ENCODE assay signal across 8 cellular contexts in genomic region chr16:30741461-30741914, GRCh38. TPM values are rescaled to one million over a fixed set of nuclear protein-coding genes. Genes with fewer than 3 reads are reported as not detected.
DNase-seq lines count a peak whose midpoint lies in the region; ATAC-seq and TF ChIP-seq lines count a peak whose summit lies in the region.

No MANE protein-coding gene starts in this region.

- H3K27me3 ChIP-seq in cardiac muscle cell, result no peaks in the 10 kb centered on the region
- no peaks in the 10 kb centered on the region for H3K27me3 ChIP-seq in left lung
- H3K27me3 ChIP-seq in vagina, result no peaks in the 10 kb centered on the region
- no peaks in the 10 kb centered on the region for H3K27me3 ChIP-seq in effector memory CD4-positive, alpha-beta T cell (replicated peaks; ENCODE audit: control insufficient read depth, insufficient read depth, low read length, poor library complexity, severe bottlenecking)

- no peaks in the 10 kb centered on the region for H3K27me3 Mint-ChIP-seq in brain

- peak overlapping the region; percentile 94 for H3K27ac ChIP-seq in cardiac muscle cell
- H3K27ac ChIP-seq in left lung, result peak overlapping the region; percentile 74 to 78
- peak overlapping the region; percentile 74 for H3K27ac ChIP-seq in vagina
- H3K27ac ChIP-seq in substantia nigra (ENCODE audit: low read depth, low read length, poor library complexity, severe bottlenecking), result no peak overlapping the region
- no peak overlapping the region for H3K27ac ChIP-seq in effector memory CD4-positive, alpha-beta T cell (ENCODE audit: insufficient read depth, low read length, poor library complexity, severe bottlenecking)

- intact Hi-C loops in Right ventricle myocardium superior (cut with DNase I), result no loop called here
- intact Hi-C loops in left lung (cut with DNase I), result no loop called here
- intact Hi-C loops in vagina (cut with DNase I), result no loop called here

- no peak for ATAC-seq in Right ventricle myocardium superior (ENCODE audit: poor library complexity)
- ATAC-seq in left lung, result peak; percentile 89

- DNase-seq in cardiac muscle cell (ENCODE audit: low read depth in 1 of 2, low spot score in 1 of 2), result peak; percentile 64 to 75
- no peak for DNase-seq in Right ventricle myocardium superior
- peak in 1 of 2 donors; percentile 84 for DNase-seq in left lung
- DNase-seq in vagina (ENCODE audit: extremely low spot score in 2 of 2), result no peak
- DNase-seq in substantia nigra (lab: John Stamatoyannopoulos, UW), result no peak
- DNase-seq in effector memory CD4-positive, alpha-beta T cell, result no peak
- DNase-seq in stimulated activated CD8-positive, alpha-beta memory T cell treated with anti-CD3 and anti-CD28 coated beads, Interleukin-4, amount 100 ng/mL, for 48 hours, result no peak

- peak overlapping the region in 1 of 5 experiments; percentile 51 for H3K4me3 Mint-ChIP-seq in brain

- H3K36me3 ChIP-seq in cardiac muscle cell, result peaks cover 35% of the 10 kb centered on the region
- peaks cover 7 to 83% of the 10 kb centered on the region in 2 donors for H3K36me3 ChIP-seq in left lung
- peaks cover 0 to 48% of the 10 kb centered on the region in 2 donors for H3K36me3 ChIP-seq in vagina
- peaks cover 47% of the 10 kb centered on the region for H3K36me3 ChIP-seq in effector memory CD4-positive, alpha-beta T cell (ENCODE audit: control insufficient read depth, insufficient read depth, low read length)

- H3K4me3 ChIP-seq in cardiac muscle cell, result no peak overlapping the region
- peak overlapping the region in 1 of 2 donors; percentile 43 for H3K4me3 ChIP-seq in left lung
- H3K4me3 ChIP-seq in vagina, result peak overlapping the region in 1 of 2 donors; percentile 24
- no peak overlapping the region for H3K4me3 ChIP-seq in effector memory CD4-positive, alpha-beta T cell (ENCODE audit: insufficient read depth, low read depth, low read length, poor library complexity, severe bottlenecking)

- peaks cover 40% of the 10 kb centered on the region for H3K36me3 Mint-ChIP-seq in brain

- H3K4me1 ChIP-seq in cardiac muscle cell (ENCODE audit: low read depth), result no peaks in the 10 kb centered on the region
- H3K4me1 ChIP-seq in left lung, result peaks cover 7 to 23% of the 10 kb centered on the region in 2 donors
- H3K4me1 ChIP-seq in vagina, result peaks cover 22% of the 10 kb centered on the region
- no peaks in the 10 kb centered on the region for H3K4me1 ChIP-seq in effector memory CD4-positive, alpha-beta T cell (ENCODE audit: control insufficient read depth, insufficient read depth, low read length, poor library complexity, severe bottlenecking)

- no peaks in the 10 kb centered on the region for H3K4me1 Mint-ChIP-seq in brain

- H3K9me3 Mint-ChIP-seq in brain, result no peaks in the 10 kb centered on the region

- H3K9me3 ChIP-seq in cardiac muscle cell (ENCODE audit: low read depth) (no peaks in the 10 kb centered on the region), left lung (no peaks in the 10 kb centered on the region), vagina (no peaks in the 10 kb centered on the region)
- no peaks in the 10 kb centered on the region for H3K9me3 ChIP-seq in effector memory CD4-positive, alpha-beta T cell (ENCODE audit: control insufficient read depth, low read length)

- TF ChIP-seq POLR2A in vagina (IDR thresholded peaks at IDR 0.05), result no peak

- H3K27ac Mint-ChIP-seq in brain, result peak overlapping the region; percentile 10 to 85 (median 50)

- TF ChIP-seq CTCF in cardiac muscle cell (IDR thresholded peaks at IDR 0.05; ENCODE audit: low read depth, low read length) (no peak), brain (conservative IDR thresholded peaks at IDR 0.05) (no peak), left lung (IDR thresholded peaks at IDR 0.05) (no peak), vagina (IDR thresholded peaks at IDR 0.05) (no peak)

RNA-seq across cellular contexts. Expression of gene PHKG2, which starts 6.7 kb away (rescaled TPM):
- total RNA-seq in cardiac muscle cell (29.7 and 35.1 TPM in 2 replicates), Right ventricle myocardium superior (13.4 TPM), left lung (10 to 100 TPM; 28.8 to 31.2 TPM), vagina (32.9 TPM)
- polyA plus RNA-seq in cardiac muscle cell (52.1 and 57.0 TPM in 2 replicates), brain (ENCODE audit: insufficient read depth, low read depth, low replicate concordance) (39.0 TPM)

RNA-seq across cellular contexts. Expression of gene CFAP119, which starts 20.4 kb away (rescaled TPM):
- total RNA-seq in cardiac muscle cell (7.1 and 9.1 TPM in 2 replicates), Right ventricle myocardium superior (0.46 TPM), left lung (10 to 100 TPM in 1 of 2 donors, 1 to 10 TPM in 1; 6.6 to 10.9 TPM), vagina (1.7 TPM)
- polyA plus RNA-seq in cardiac muscle cell (7.4 and 16.4 TPM in 2 replicates), brain (ENCODE audit: insufficient read depth, low read depth, low replicate concordance) (13.4 TPM)

RNA-seq across cellular contexts. Expression of gene RNF40, which starts 20.6 kb away (rescaled TPM):
- total RNA-seq in cardiac muscle cell (91.8 and 104 TPM in 2 replicates), Right ventricle myocardium superior (29.4 TPM), left lung (10 to 100 TPM; 93.4 to 98.7 TPM), vagina (60.9 TPM)
- polyA plus RNA-seq in cardiac muscle cell (64.5 and 76.3 TPM in 2 replicates), brain (ENCODE audit: insufficient read depth, low read depth, low replicate concordance) (225 TPM)

RNA-seq across cellular contexts. Expression of gene SRCAP, which starts 42.5 kb away (rescaled TPM):
- total RNA-seq in cardiac muscle cell, result 14.8 and 20.9 TPM in 2 replicates
- 38.0 and 42.9 TPM in 2 replicates for polyA plus RNA-seq in cardiac muscle cell
- total RNA-seq in Right ventricle myocardium superior, result 36.7 TPM
- 40.4 TPM for polyA plus RNA-seq in brain (ENCODE audit: insufficient read depth, low read depth, low replicate concordance)
- total RNA-seq in left lung, result 10 to 100 TPM; 57.1 to 67.4 TPM
- total RNA-seq in vagina, result 28.5 TPM

RNA-seq across cellular contexts. Expression of gene ZNF629, which starts 45.5 kb away (rescaled TPM):
- total RNA-seq in cardiac muscle cell (41.7 and 50.9 TPM in 2 replicates), Right ventricle myocardium superior (16.5 TPM), left lung (10 to 100 TPM; 12.3 to 13.1 TPM), vagina (11.3 TPM)
- polyA plus RNA-seq in cardiac muscle cell (20.1 and 22.2 TPM in 2 replicates), brain (ENCODE audit: insufficient read depth, low read depth, low replicate concordance) (22.0 TPM)

Comparison
In these comparisons a context has a peak if more than half of its experiments do, and no peak if none do; other contexts are left out.
1. DNase-seq: peak in cardiac muscle cell (2 of 2); none in Right ventricle myocardium superior (single experiment), vagina (0 of 2), substantia nigra (0 of 49), effector memory CD4-positive, alpha-beta T cell (0 of 3) and stimulated activated CD8-positive, alpha-beta memory T cell treated with anti-CD3 and anti-CD28 coated beads, Interleukin-4, amount 100 ng/mL, for 48 hours (single experiment).
2. H3K27ac ChIP-seq: peak in cardiac muscle cell (single experiment), left lung (2 of 2) and vagina (single experiment); none in substantia nigra (single experiment) and effector memory CD4-positive, alpha-beta T cell (single experiment).